ENCODE assay signal across 1 cellular context in genomic region chr7:4749363-4749762, GRCh38.
TF ChIP-seq lines count a peak whose summit lies in the region.

No MANE protein-coding gene starts in this region.

TF ChIP-seq in endothelial cell of umbilical vein, 7 proteins besides CTCF, POLR2A, EP300 and RAD21 (continued from another document):
- TF ChIP-seq MAX (IDR thresholded peaks at IDR 0.05; ENCODE audit: insufficient read depth, insufficient read length) (no peak), FOS (IDR thresholded peaks at IDR 0.05; ENCODE audit: borderline replicate concordance, insufficient read depth, low read length) (no peak)
